Comparison of ENCODE assay signal across 26 cellular contexts in the genomic region with DNA sequence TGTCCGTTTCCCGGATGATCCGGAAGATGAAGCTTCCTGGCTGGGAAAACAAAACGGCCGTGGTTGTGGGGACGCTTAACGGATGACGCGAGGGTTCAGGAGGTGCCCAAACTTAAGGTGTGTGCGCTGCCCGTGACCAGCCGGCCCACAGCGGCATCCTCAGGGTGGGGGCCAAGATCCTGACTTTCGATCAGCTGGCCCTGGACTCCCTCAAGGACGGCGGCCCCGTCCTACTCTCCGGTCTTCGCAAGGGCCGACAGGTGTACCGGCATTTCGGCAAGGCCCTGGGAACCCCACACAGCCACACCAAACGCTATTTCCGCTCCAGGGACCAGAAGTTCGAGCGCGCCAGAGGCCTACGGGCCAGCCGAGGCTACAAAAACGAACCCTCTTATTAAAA. TPM values are rescaled to one million over a fixed set of nuclear protein-coding genes. Genes with fewer than 3 reads are reported as not detected.
"Had no signal": no experiment of that assay in that cellular context is flagged by ENCODE, and none has a peak within 500 bp of the region (broad histone marks: within the 10 kb centered on the region; RNA-seq: fewer than 3 reads in every experiment).

No MANE protein-coding gene starts in this region.

- H3K36me3 Mint-ChIP-seq: mesothelial cell of epicardium had no signal

- H3K27me3 ChIP-seq: heart left ventricle, right atrium auricular region, tibial nerve had no signal

- H3K4me3 Mint-ChIP-seq: endodermal cell; mesothelial cell of epicardium; nephron; stimulated activated naive CD8-positive, alpha-beta T cell treated with anti-CD3 and anti-CD28 coated beads, Interleukin-15, Interleukin-2, amounts not matched to agents 100 ng/mL and 50 ng/mL, for 24 hours had no signal

- ATAC-seq: heart left ventricle had no signal

- H3K36me3 ChIP-seq: heart left ventricle, neutrophil, right atrium auricular region, tibial nerve had no signal

- H3K27ac ChIP-seq: coronary artery, heart left ventricle, neutrophil, right atrium auricular region, tibial nerve had no signal

- H3K4me1 Mint-ChIP-seq: endodermal cell had no signal

- H3K27me3 Mint-ChIP-seq: stimulated activated naive CD8-positive, alpha-beta T cell treated with anti-CD3 and anti-CD28 coated beads, Interleukin-15, Interleukin-2, amounts not matched to agents 100 ng/mL and 50 ng/mL, for 24 hours had no signal

- DNase-seq: central memory CD4-positive, alpha-beta T cell; effector CD4-positive, alpha-beta T cell; endodermal cell; heart left ventricle; hippocampal formation; kidney glomerular epithelial cell; small intestine; stimulated activated CD4-positive, alpha-beta T cell treated with anti-CD3 and anti-CD28 coated beads, Interleukin-2, amount 100 ng/mL, for 48 hours had no signal

- H3K4me3 ChIP-seq: coronary artery, heart left ventricle, right atrium auricular region, tibial nerve had no signal

- H3K9me3 ChIP-seq: heart left ventricle, neutrophil, right atrium auricular region, tibial nerve had no signal

- H3K9me3 Mint-ChIP-seq: endodermal cell; mesothelial cell of epicardium; nephron; stimulated activated naive CD8-positive, alpha-beta T cell treated with anti-CD3 and anti-CD28 coated beads, Interleukin-15, Interleukin-2, amounts not matched to agents 100 ng/mL and 50 ng/mL, for 24 hours had no signal

- H3K27ac Mint-ChIP-seq: endodermal cell; mesothelial cell of epicardium; nephron; stimulated activated naive CD8-positive, alpha-beta T cell treated with anti-CD3 and anti-CD28 coated beads, Interleukin-15, Interleukin-2, amounts not matched to agents 100 ng/mL and 50 ng/mL, for 24 hours had no signal

RNA-seq across cellular contexts. Expression of gene C16orf90, which starts 1.1 kb away (rescaled TPM):
- total RNA-seq: chondrocyte, dermis microvascular lymphatic vessel endothelial cell, endodermal cell, frontal cortex, glomerular endothelial cell, heart left ventricle, liver, mesothelial cell of epicardium, mucosa of gallbladder, myocyte, osteocyte, right atrium auricular region, temporal lobe, tibial nerve, ureter had no signal
- polyA plus RNA-seq: esophagus, heart left ventricle, liver, small intestine had no signal
